Comparison of ENCODE assay signal across 25 cellular contexts in genomic region chr2:121342751-121343150, GRCh38. TPM values are rescaled to one million over a fixed set of nuclear protein-coding genes. Genes with fewer than 3 reads are reported as not detected.
"Had no signal": no experiment of that assay in that cellular context is flagged by ENCODE, and none has a peak within 500 bp of the region (broad histone marks: within the 10 kb centered on the region; RNA-seq: fewer than 3 reads in every experiment).

No MANE protein-coding gene starts in this region.

- H3K9me3 ChIP-seq: esophagus muscularis mucosa, mucosa of descending colon, spleen, upper lobe of left lung had no signal

- ATAC-seq: activated CD4-positive, CD25-positive, alpha-beta regulatory T cell treated with anti-CD3 and anti-CD28 coated beads, Interleukin-2, amount 50 U/mL, for 24 hours; activated CD8-positive, alpha-beta memory T cell treated with anti-CD3 and anti-CD28 coated beads, Interleukin-2, amount 10 ng/mL, durations not matched to agents 7 days and 5 days; stimulated activated naive CD8-positive, alpha-beta T cell treated with anti-CD3 and anti-CD28 coated beads, Interleukin-15, Interleukin-2, amounts not matched to agents 100 U/mL and 50 U/mL, for 24 hours had no signal

- H3K27ac Mint-ChIP-seq: activated CD4-positive, alpha-beta memory T cell treated with anti-CD3 and anti-CD28 coated beads, Interleukin-2, amount 10 ng/mL, durations not matched to agents 7 days and 5 days; activated CD4-positive, alpha-beta T cell treated with anti-CD3 and anti-CD28 coated beads, Interleukin-2, amount 10 ng/mL, durations not matched to agents 24 days and 14 days; activated CD8-positive, alpha-beta memory T cell treated with anti-CD3 and anti-CD28 coated beads, Interleukin-2, amount 10 ng/mL, durations not matched to agents 7 days and 5 days had no signal

- H3K4me3 ChIP-seq: esophagus muscularis mucosa, mucosa of descending colon, spleen, upper lobe of left lung had no signal

- H3K27ac ChIP-seq: esophagus muscularis mucosa, spleen, upper lobe of left lung, VCaP had no signal

- FAIRE-seq: frontal cortex, islet of Langerhans had no signal

- H3K4me1 ChIP-seq: esophagus muscularis mucosa, spleen, upper lobe of left lung had no signal

- H3K27me3 ChIP-seq: esophagus muscularis mucosa, spleen, upper lobe of left lung had no signal

- H3K4me3 Mint-ChIP-seq: activated CD4-positive, alpha-beta memory T cell treated with anti-CD3 and anti-CD28 coated beads, Interleukin-2, amount 10 ng/mL, durations not matched to agents 7 days and 5 days; activated CD4-positive, alpha-beta T cell treated with anti-CD3 and anti-CD28 coated beads, Interleukin-2, amount 10 ng/mL, durations not matched to agents 24 days and 14 days; activated CD8-positive, alpha-beta memory T cell treated with anti-CD3 and anti-CD28 coated beads, Interleukin-2, amount 10 ng/mL, durations not matched to agents 7 days and 5 days; activated naive CD4-positive, alpha-beta T cell treated with anti-CD3 and anti-CD28 coated beads, Interleukin-2, amount 50 U/mL, for 24 hours; brain; memory B cell; naive B cell; neural crest cell had no signal

- H3K4me1 Mint-ChIP-seq: activated CD4-positive, alpha-beta memory T cell treated with anti-CD3 and anti-CD28 coated beads, Interleukin-2, amount 10 ng/mL, durations not matched to agents 7 days and 5 days; activated CD4-positive, alpha-beta T cell treated with anti-CD3 and anti-CD28 coated beads, Interleukin-2, amount 10 ng/mL, durations not matched to agents 24 days and 14 days; activated CD8-positive, alpha-beta memory T cell treated with anti-CD3 and anti-CD28 coated beads, Interleukin-2, amount 10 ng/mL, durations not matched to agents 7 days and 5 days; activated naive CD4-positive, alpha-beta T cell treated with anti-CD3 and anti-CD28 coated beads, Interleukin-2, amount 50 U/mL, for 24 hours; brain; memory B cell; neural crest cell had no signal

- H3K27me3 Mint-ChIP-seq: activated CD4-positive, alpha-beta memory T cell treated with anti-CD3 and anti-CD28 coated beads, Interleukin-2, amount 10 ng/mL, durations not matched to agents 7 days and 5 days; activated CD4-positive, alpha-beta T cell treated with anti-CD3 and anti-CD28 coated beads, Interleukin-2, amount 10 ng/mL, durations not matched to agents 24 days and 14 days; activated CD8-positive, alpha-beta memory T cell treated with anti-CD3 and anti-CD28 coated beads, Interleukin-2, amount 10 ng/mL, durations not matched to agents 7 days and 5 days; activated naive CD4-positive, alpha-beta T cell treated with anti-CD3 and anti-CD28 coated beads, Interleukin-2, amount 50 U/mL, for 24 hours; memory B cell; naive B cell had no signal

- DNase-seq: activated CD4-positive, alpha-beta memory T cell treated with anti-CD3 and anti-CD28 coated beads, Interleukin-2, amount 10 ng/mL, durations not matched to agents 7 days and 5 days; activated CD4-positive, alpha-beta T cell treated with anti-CD3 and anti-CD28 coated beads, Interleukin-2, amount 10 ng/mL, durations not matched to agents 24 days and 14 days; activated CD8-positive, alpha-beta memory T cell treated with anti-CD3 and anti-CD28 coated beads, Interleukin-2, amount 10 ng/mL, durations not matched to agents 7 days and 5 days; activated gamma-delta T cell treated with Interleukin-2 at 50 U/mL for 16 hours; activated T-cell treated with anti-CD3 and anti-CD28 coated beads for 4 hours; anterior cingulate cortex; caudate nucleus; effector memory CD4-positive, alpha-beta T cell; left cardiac atrium; mucosa of descending colon; naive B cell; retina; spleen; stimulated activated CD4-positive, alpha-beta T cell treated with anti-CD3 and anti-CD28 coated beads, Interleukin-4, amount 100 ng/mL, for 1 hour; stimulated activated naive CD8-positive, alpha-beta T cell treated with anti-CD3 and anti-CD28 coated beads, Interleukin-15, Interleukin-2, amounts not matched to agents 100 U/mL and 50 U/mL, for 24 hours had no signal

- H3K9me3 Mint-ChIP-seq: activated CD4-positive, alpha-beta memory T cell treated with anti-CD3 and anti-CD28 coated beads, Interleukin-2, amount 10 ng/mL, durations not matched to agents 7 days and 5 days; activated CD4-positive, alpha-beta T cell treated with anti-CD3 and anti-CD28 coated beads, Interleukin-2, amount 10 ng/mL, durations not matched to agents 24 days and 14 days; activated naive CD4-positive, alpha-beta T cell treated with anti-CD3 and anti-CD28 coated beads, Interleukin-2, amount 50 U/mL, for 24 hours; memory B cell; neural crest cell had no signal

RNA-seq across cellular contexts. Expression of gene TFCP2L1, which starts 57.7 kb away (rescaled TPM):
- total RNA-seq: activated CD4-positive, alpha-beta T cell treated with anti-CD3 and anti-CD28 coated beads, Interleukin-2, amount 10 ng/mL, durations not matched to agents 24 days and 14 days; neural crest cell had no signal
